ENCODE assay signal across 1 cellular context in genomic region chr17:34614698-34615097, GRCh38.
TF ChIP-seq lines count a peak whose summit lies in the region.

No MANE protein-coding gene starts in this region.

TF ChIP-seq in H1, 55 proteins besides CTCF, POLR2A, EP300 and RAD21:
- no peak for TF ChIP-seq SRF (IDR thresholded peaks at IDR 0.05; ENCODE audit: low read depth, low read length)
- no peak for TF ChIP-seq EZH2 (IDR thresholded peaks at IDR 0.05; ENCODE audit: low read depth, low read length, severe bottlenecking)
- TF ChIP-seq CEBPB (IDR thresholded peaks at IDR 0.05; ENCODE audit: low read depth, low read length) = no peak
- no peak for TF ChIP-seq E2F6 (IDR thresholded peaks at IDR 0.05)
- TF ChIP-seq SUZ12 (IDR thresholded peaks at IDR 0.05; ENCODE audit: low read length) = no peak
- TF ChIP-seq SAP30 (IDR thresholded peaks at IDR 0.05; ENCODE audit: insufficient read depth, insufficient replicate concordance, low read length) = no peak
- TF ChIP-seq KDM5A (IDR thresholded peaks at IDR 0.05; ENCODE audit: low read length) = no peak
- no peak for TF ChIP-seq SP1 (IDR thresholded peaks at IDR 0.05; ENCODE audit: low read depth, low read length)
- no peak for TF ChIP-seq CBX5 (IDR thresholded peaks at IDR 0.05; ENCODE audit: low read depth, low read length)
- no peak for TF ChIP-seq MAX (IDR thresholded peaks at IDR 0.05)
- TF ChIP-seq KDM4A (IDR thresholded peaks at IDR 0.05; ENCODE audit: low read depth, low read length, severe bottlenecking) = no peak
- no peak for TF ChIP-seq JUN (IDR thresholded peaks at IDR 0.05; ENCODE audit: low read depth, low read length)
- TF ChIP-seq FOSL1 (IDR thresholded peaks at IDR 0.05; ENCODE audit: insufficient read depth, low read depth, low read length) = no peak
- TF ChIP-seq CBX8 (IDR thresholded peaks at IDR 0.05; ENCODE audit: borderline replicate concordance, low read depth, low read length) = no peak
- no peak for TF ChIP-seq POU5F1 (IDR thresholded peaks at IDR 0.05; ENCODE audit: low read depth, low read length)
- no peak for TF ChIP-seq BCL11A (IDR thresholded peaks at IDR 0.05; ENCODE audit: low read depth in 2 of 2, low read length in 2 of 2)
- no peak for TF ChIP-seq EGR1 (IDR thresholded peaks at IDR 0.05; ENCODE audit: borderline replicate concordance, low read depth, low read length)
- no peak for TF ChIP-seq JUND (IDR thresholded peaks at IDR 0.05; ENCODE audit: low read length)
- TF ChIP-seq SP4 (IDR thresholded peaks at IDR 0.05; ENCODE audit: low read length) = no peak
